ENCODE assay signal across 15 cellular contexts in the genomic region with DNA sequence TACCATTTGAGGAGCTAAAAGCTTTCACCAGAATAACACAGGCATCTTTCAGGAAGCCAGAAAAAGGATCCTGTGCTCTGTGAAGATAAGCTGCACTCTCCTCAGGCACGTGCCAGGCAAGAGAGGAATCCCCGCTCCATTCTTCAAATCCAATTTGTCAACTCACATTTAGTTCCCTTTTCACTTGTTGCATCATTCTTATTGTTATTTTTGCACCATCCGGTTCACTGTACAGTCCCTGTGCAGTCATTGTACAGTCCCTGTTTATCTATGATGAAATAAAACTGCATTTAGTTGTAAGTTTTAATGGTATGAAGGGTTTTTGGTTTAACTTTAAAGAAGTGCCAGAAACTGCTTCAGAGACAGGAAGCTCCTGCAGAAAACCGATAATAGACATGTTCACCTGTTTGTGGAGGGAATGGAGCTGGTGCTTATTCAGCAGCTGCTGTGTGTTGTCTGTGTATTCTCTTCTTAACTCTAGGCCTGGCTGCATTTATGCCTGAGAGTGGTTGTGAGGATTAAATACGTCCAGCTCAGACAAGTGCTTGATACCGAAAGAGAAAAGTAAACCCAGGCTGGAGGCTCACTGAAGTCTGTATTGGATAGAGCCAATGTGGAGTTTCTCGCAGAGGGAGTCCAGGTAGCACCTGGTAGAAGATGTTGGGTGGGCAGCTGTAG. TPM values are rescaled to one million over a fixed set of nuclear protein-coding genes. Genes with fewer than 3 reads are reported as not detected.
DNase-seq lines count a peak whose midpoint lies in the region; ATAC-seq and TF ChIP-seq lines count a peak whose summit lies in the region.
"Had no signal": no experiment of that assay in that cellular context is flagged by ENCODE, and none has a peak within 500 bp of the region (broad histone marks: within the 10 kb centered on the region; RNA-seq: fewer than 3 reads in every experiment).

No MANE protein-coding gene starts in this region.

- no peaks in the 10 kb centered on the region for H3K79me2 ChIP-seq in DOHH2 (ENCODE audit: control insufficient read depth, low read length)
- H3K79me2 ChIP-seq in GM23338 (replicated peaks; ENCODE audit: insufficient read depth), result no peaks in the 10 kb centered on the region

- H3K4me1 ChIP-seq in DOHH2 (ENCODE audit: control insufficient read depth, low read length), result peaks cover 13% of the 10 kb centered on the region
- H3K4me1 ChIP-seq in GM23338 (ENCODE audit: insufficient read depth), result no peaks in the 10 kb centered on the region
- H3K4me1 ChIP-seq: foreskin keratinocyte had no signal

- no peaks in the 10 kb centered on the region for H3F3A ChIP-seq in DOHH2 (ENCODE audit: control insufficient read depth, insufficient read depth)
- no peaks in the 10 kb centered on the region for H3F3A ChIP-seq in GM23338 (replicated peaks; ENCODE audit: low read depth)

- H3K36me3 ChIP-seq in DOHH2 (ENCODE audit: control insufficient read depth, low read length) (no peaks in the 10 kb centered on the region), GM23338 (ENCODE audit: insufficient read depth) (no peaks in the 10 kb centered on the region)
- H3K36me3 ChIP-seq: BLaER1 had no signal

- ATAC-seq in GM23338 (no peak), GM19328 (IDR thresholded peaks at IDR 0.05; ENCODE audit: unreplicated experiment) (no peak)
- ATAC-seq: activated CD4-positive, CD25-positive, alpha-beta regulatory T cell treated with anti-CD3 and anti-CD28 coated beads, Interleukin-2, amount 50 U/mL, for 24 hours; foreskin keratinocyte had no signal

- no peak overlapping the region; the same call in 1 of the 2 replicates for H3K27ac Mint-ChIP-seq in GM23338
- H3K27ac Mint-ChIP-seq: activated T-cell treated with anti-CD3 and anti-CD28 coated beads, Interleukin-2, amount 50 U/mL, for 24 hours had no signal

- H3K27me3 ChIP-seq in DOHH2 (ENCODE audit: control insufficient read depth, low read length), result 0 out of 2 replicates have a peak, but pooled peaks cover 2% of the 10 kb centered on the region
- H3K27me3 ChIP-seq in GM23338 (ENCODE audit: insufficient read depth), result no peaks in the 10 kb centered on the region
- H3K27me3 ChIP-seq: BLaER1 had no signal

- peak overlapping the region; percentile 16; the same call in 1 of the 2 replicates for H2AFZ ChIP-seq in GM23338

- no peaks in the 10 kb centered on the region for H3K36me3 Mint-ChIP-seq in GM23338 (ENCODE audit: low read depth)

- peak overlapping the region; percentile 42 for H3K4me2 ChIP-seq in DOHH2 (ENCODE audit: low read length)
- H3K4me2 ChIP-seq in GM23338, result no peak overlapping the region
- H3K4me2 ChIP-seq: BLaER1 had no signal

- no peaks in the 10 kb centered on the region for H3K9me3 ChIP-seq in DOHH2 (ENCODE audit: control insufficient read depth, insufficient read depth, low read length)
- H3K9me3 ChIP-seq: BLaER1 had no signal

- H3K27ac ChIP-seq in DOHH2 (ENCODE audit: low read depth, low read length) (no peak overlapping the region), GM23338 (ENCODE audit: low read depth) (no peak overlapping the region)
- H3K27ac ChIP-seq: BLaER1, foreskin keratinocyte, SK-N-MC had no signal

- no peaks in the 10 kb centered on the region for H3K9me2 ChIP-seq in DOHH2 (replicated peaks; ENCODE audit: control insufficient read depth, low read length)
- no peaks in the 10 kb centered on the region for H3K9me2 ChIP-seq in GM23338 (ENCODE audit: insufficient read depth)

- TF ChIP-seq CTCF in DOHH2 (IDR thresholded peaks at IDR 0.05; ENCODE audit: low read depth, low read length, poor library complexity, severe bottlenecking), result no peak
- TF ChIP-seq CTCF in GM23338 (conservative IDR thresholded peaks at IDR 0.05; ENCODE audit: low read depth in 2 of 2), result no peak
- no peak for TF ChIP-seq CTCF in fibroblast of pulmonary artery (IDR thresholded peaks at IDR 0.05; ENCODE audit: low read length, missing control alignments)

- no peaks in the 10 kb centered on the region for H3K4me1 Mint-ChIP-seq in GM23338

- no peak overlapping the region for H3K4me3 Mint-ChIP-seq in GM23338
- H3K4me3 Mint-ChIP-seq: activated T-cell treated with anti-CD3 and anti-CD28 coated beads, Interleukin-2, amount 50 U/mL, for 24 hours had no signal

- H3K4me3 ChIP-seq in DOHH2 (ENCODE audit: low read length) (no peak overlapping the region), GM23338 (no peak overlapping the region), fibroblast of pulmonary artery (replicated peaks; ENCODE audit: low read depth, low read length) (no peak overlapping the region)
- H3K4me3 ChIP-seq: BLaER1, SK-N-MC had no signal

- DNase-seq in GM23338 (ENCODE audit: low spot score) (no peak), NCI-H774 (lab: John Stamatoyannopoulos, UW) (peak; percentile 49), fibroblast of pulmonary artery (ENCODE audit: low read depth) (peak; percentile 13), cerebellum (ENCODE audit: low spot score) (no peak), NCI-H2081 treated with DMSO at 0.1 percent for 48 hours (lab: John Stamatoyannopoulos, UW) (no peak), NOMO-1 treated with DMSO at 0.1 percent for 48 hours (lab: John Stamatoyannopoulos, UW; ENCODE audit: unreplicated experiment) (no peak)
- DNase-seq: activated T-cell treated with anti-CD3 and anti-CD28 coated beads, Interleukin-2, amount 50 U/mL, for 24 hours; amniotic stem cell; foreskin keratinocyte; NCI-H1048 had no signal

- H3K27me3 Mint-ChIP-seq in GM23338 (ENCODE audit: insufficient read depth, low read depth, poor library complexity), result no peaks in the 10 kb centered on the region

- no peaks in the 10 kb centered on the region for H3K9me3 Mint-ChIP-seq in GM23338
- H3K9me3 Mint-ChIP-seq: activated T-cell treated with anti-CD3 and anti-CD28 coated beads, Interleukin-2, amount 50 U/mL, for 24 hours had no signal

- H4K20me1 ChIP-seq in DOHH2 (ENCODE audit: control insufficient read depth, insufficient read depth, low read depth, low read length) (no peaks in the 10 kb centered on the region), GM23338 (replicated peaks; ENCODE audit: insufficient read depth) (no peaks in the 10 kb centered on the region)
- H4K20me1 ChIP-seq: BLaER1 had no signal

TF ChIP-seq in GM23338, 12 proteins besides CTCF, POLR2A, EP300 and RAD21:
- TF ChIP-seq ZNF114 (CRISPR knock-in tag; IDR thresholded peaks at IDR 0.05), result no peak
- no peak for TF ChIP-seq STAT1 (IDR thresholded peaks at IDR 0.05; ENCODE audit: unreplicated experiment)

RNA-seq across cellular contexts. Expression of a gene that starts 22.4 kb away (rescaled TPM):
- not detected in 2 replicates for total RNA-seq in GM23338 (2014; rRNA removed; shearing (Covaris generic))
- not detected in 2 replicates for polyA plus RNA-seq in GM23338 (2016; fragmentation: Nextera tagmentation; extraction: Ambion mirVana)
- not detected for total RNA-seq in cerebellum
- total RNA-seq: foreskin keratinocyte had no signal
- polyA plus RNA-seq: foreskin keratinocyte had no signal

RNA-seq across cellular contexts. Expression of a gene that starts 41.5 kb away (rescaled TPM):
- total RNA-seq in GM23338 (2014; rRNA removed; shearing (Covaris generic)), result not detected in 2 replicates
- not detected in 2 replicates for polyA plus RNA-seq in GM23338 (2016; fragmentation: Nextera tagmentation; extraction: Ambion mirVana)
- total RNA-seq in cerebellum, result not detected
- total RNA-seq: foreskin keratinocyte had no signal
- polyA plus RNA-seq: foreskin keratinocyte had no signal

RNA-seq across cellular contexts. Expression of a gene that starts 47.2 kb away (rescaled TPM):
- total RNA-seq in GM23338 (2014; rRNA removed; shearing (Covaris generic)), result not detected in 2 replicates
- polyA plus RNA-seq in GM23338 (2016; fragmentation: Nextera tagmentation; extraction: Ambion mirVana), result not detected in 2 replicates
- total RNA-seq in cerebellum, result not detected
- total RNA-seq: foreskin keratinocyte had no signal
- polyA plus RNA-seq: foreskin keratinocyte had no signal

Comparison
In these comparisons a context has a peak if more than half of its experiments do, and no peak if none do; other contexts are left out.
1. DNase-seq: peak in NCI-H774 (single experiment) and fibroblast of pulmonary artery (single experiment); none in GM23338 (single experiment), cerebellum (single experiment), NCI-H2081 treated with DMSO at 0.1 percent for 48 hours (single experiment) and NOMO-1 treated with DMSO at 0.1 percent for 48 hours (single experiment).